In genomic region chr12:30753761-30754382, GRCh38 we compare ENCODE assay signal across 8 cellular contexts. TPM values are rescaled to one million over a fixed set of nuclear protein-coding genes. Genes with fewer than 3 reads are reported as not detected.
DNase-seq lines count a peak whose midpoint lies in the region; ATAC-seq, FAIRE-seq and TF ChIP-seq lines count a peak whose summit lies in the region.

No MANE protein-coding gene starts in this region.

- TF ChIP-seq CTCF in PC-9 (conservative IDR thresholded peaks at IDR 0.05) (no peak; the same call in 1 of the 2 replicates), natural killer cell (IDR thresholded peaks at IDR 0.05) (no peak)

- H3K36me3 Mint-ChIP-seq in natural killer cell: no peaks in the 10 kb centered on the region

- peak overlapping the region; percentile 74 for H3K4me3 ChIP-seq in PC-9
- H3K4me3 ChIP-seq in effector memory CD4-positive, alpha-beta T cell (ENCODE audit: insufficient read depth, low read depth, low read length, poor library complexity, severe bottlenecking): peak overlapping the region; percentile 72

- TF ChIP-seq POLR2A in H54 (IDR thresholded peaks at IDR 0.05; ENCODE audit: low read depth, low read length): no peak

- H3K27ac ChIP-seq in PC-9: peak overlapping the region; percentile 59
- peak overlapping the region; percentile 52 for H3K27ac ChIP-seq in effector memory CD4-positive, alpha-beta T cell (ENCODE audit: insufficient read depth, low read length, poor library complexity, severe bottlenecking)

- CTCF ChIA-PET in PC-9 (lab: Charles Lee): interaction anchor here (0.5 to 1.0 kb wide), 3 partner anchors 42 to 102 kb away, joined by 3 to 5 read pairs (median 5); partner anchors contain the start of gene IPO8

- H4K20me1 ChIP-seq in PC-9 (ENCODE audit: insufficient read depth): no peaks in the 10 kb centered on the region; the same call in none of the 2 replicates

- H3K4me3 Mint-ChIP-seq in natural killer cell: peak overlapping the region; percentile 94

- H3K36me3 ChIP-seq in PC-9 (ENCODE audit: low read depth): peaks cover 13% of the 10 kb centered on the region
- H3K36me3 ChIP-seq in effector memory CD4-positive, alpha-beta T cell (ENCODE audit: control insufficient read depth, insufficient read depth, low read length): no peaks in the 10 kb centered on the region

- no peaks in the 10 kb centered on the region for H3K9me2 ChIP-seq in PC-9 (ENCODE audit: insufficient read depth)

- peak overlapping the region; percentile 82 to 87 for H3K27ac Mint-ChIP-seq in natural killer cell

- ATAC-seq in natural killer cell: no peak

- no TSS peak for BruUV-seq in PC-9 (replicated peaks; lab: Mats Ljungman, UMichigan)

- peaks cover 31 to 53% of the 10 kb centered on the region in 2 donors for H3K4me1 Mint-ChIP-seq in natural killer cell

- H3K27me3 ChIP-seq in PC-9 (ENCODE audit: insufficient read depth, low read depth): no peaks in the 10 kb centered on the region
- no peaks in the 10 kb centered on the region for H3K27me3 ChIP-seq in effector memory CD4-positive, alpha-beta T cell (replicated peaks; ENCODE audit: control insufficient read depth, insufficient read depth, low read length, poor library complexity, severe bottlenecking)

- peak overlapping the region; percentile 87 for H2AFZ ChIP-seq in PC-9

- peaks cover 60% of the 10 kb centered on the region for H3K79me2 ChIP-seq in PC-9 (ENCODE audit: low read depth)

- FAIRE-seq in H54 (lab: Jason Lieb, UNC): no peak

- H3K9me3 Mint-ChIP-seq in natural killer cell: no peaks in the 10 kb centered on the region

- intact Hi-C loops in PC-9 (cut with micrococcal nuclease; ENCODE audit: unreplicated experiment) (loop anchor here (1.0 to 2.0 kb wide), 3 partner anchors 41 to 1373 kb away; partner anchors contain the start of genes ERGIC2 and IPO8), natural killer cell (cut with micrococcal nuclease) (loop anchor here (1.0 to 10.0 kb wide), 3 partner anchors 59 to 1373 kb away; partner anchors contain the start of genes AMN1, ERGIC2 and IPO8)

- H3K27me3 Mint-ChIP-seq in natural killer cell (ENCODE audit: low read depth in 2 of 2): no peaks in the 10 kb centered on the region

- H3F3A ChIP-seq in PC-9 (ENCODE audit: insufficient read depth, low read depth): peaks cover 9% of the 10 kb centered on the region; the same call in 1 of the 2 replicates

- H3K4me2 ChIP-seq in PC-9: peak overlapping the region; percentile 98

- peak; percentile 2 for DNase-seq in stimulated activated CD4-positive, alpha-beta T cell treated with anti-CD3 and anti-CD28 coated beads, Interleukin-4, amount 100 ng/mL, for 1 hour
- DNase-seq in stimulated activated CD4-positive, alpha-beta T cell treated with anti-CD3 and anti-CD28 coated beads, Interleukin-12 subunit alpha, Interleukin-12 subunit beta, amount 100 ng/mL, for 4 hours: no peak
- DNase-seq in PC-9: peak in 1 of 2 experiments; percentile 39
- DNase-seq in effector memory CD4-positive, alpha-beta T cell: no peak
- DNase-seq in natural killer cell: no peak
- no peak for DNase-seq in D341Med (ENCODE audit: low spot score)
- DNase-seq in H54 (ENCODE audit: insufficient read length, low spot score): no peak
- no peak for DNase-seq in NK-92 treated with Interleukin-12 subunit alpha and Interleukin-12 subunit beta, amount 100 ng/mL, for 24 hours (lab: John Stamatoyannopoulos, UW)

- H3K9me3 ChIP-seq in PC-9 (ENCODE audit: insufficient read depth, low read depth): no peaks in the 10 kb centered on the region
- no peaks in the 10 kb centered on the region for H3K9me3 ChIP-seq in effector memory CD4-positive, alpha-beta T cell (ENCODE audit: control insufficient read depth, low read length)

- peaks cover 50% of the 10 kb centered on the region for H3K4me1 ChIP-seq in PC-9 (replicated peaks; ENCODE audit: insufficient read depth)
- peaks cover 14% of the 10 kb centered on the region for H3K4me1 ChIP-seq in effector memory CD4-positive, alpha-beta T cell (ENCODE audit: control insufficient read depth, insufficient read depth, low read length, poor library complexity, severe bottlenecking)

- POLR2A ChIA-PET in PC-9 (lab: Charles Lee; ENCODE audit: unreplicated experiment): interaction anchor here (0.6 to 1.4 kb wide), 4 partner anchors 39 to 853 kb away, joined by 3 to 17 read pairs (median 4); no protein-coding TSS in a partner anchor

RNA-seq across cellular contexts. Expression of gene CAPRIN2, which starts 0.9 kb away (rescaled TPM):
- total RNA-seq in PC-9 (2021) (27.4 and 29.5 TPM in 2 replicates), natural killer cell (10 to 100 TPM; 38.1 to 53.2 (median 38.7) TPM)

RNA-seq across cellular contexts. Expression of gene IPO8, which starts 58.2 kb away (rescaled TPM):
- total RNA-seq in PC-9 (2021): 64.5 and 75.0 TPM in 2 replicates
- 10 to 100 TPM; 42.6 to 54.8 (median 49.2) TPM for total RNA-seq in natural killer cell
